ENCODE assay signal across 8 cellular contexts in genomic region chr11:108222686-108223448, GRCh38.
DNase-seq lines count a peak whose midpoint lies in the region; ATAC-seq and TF ChIP-seq lines count a peak whose summit lies in the region.

A gene with protein sequence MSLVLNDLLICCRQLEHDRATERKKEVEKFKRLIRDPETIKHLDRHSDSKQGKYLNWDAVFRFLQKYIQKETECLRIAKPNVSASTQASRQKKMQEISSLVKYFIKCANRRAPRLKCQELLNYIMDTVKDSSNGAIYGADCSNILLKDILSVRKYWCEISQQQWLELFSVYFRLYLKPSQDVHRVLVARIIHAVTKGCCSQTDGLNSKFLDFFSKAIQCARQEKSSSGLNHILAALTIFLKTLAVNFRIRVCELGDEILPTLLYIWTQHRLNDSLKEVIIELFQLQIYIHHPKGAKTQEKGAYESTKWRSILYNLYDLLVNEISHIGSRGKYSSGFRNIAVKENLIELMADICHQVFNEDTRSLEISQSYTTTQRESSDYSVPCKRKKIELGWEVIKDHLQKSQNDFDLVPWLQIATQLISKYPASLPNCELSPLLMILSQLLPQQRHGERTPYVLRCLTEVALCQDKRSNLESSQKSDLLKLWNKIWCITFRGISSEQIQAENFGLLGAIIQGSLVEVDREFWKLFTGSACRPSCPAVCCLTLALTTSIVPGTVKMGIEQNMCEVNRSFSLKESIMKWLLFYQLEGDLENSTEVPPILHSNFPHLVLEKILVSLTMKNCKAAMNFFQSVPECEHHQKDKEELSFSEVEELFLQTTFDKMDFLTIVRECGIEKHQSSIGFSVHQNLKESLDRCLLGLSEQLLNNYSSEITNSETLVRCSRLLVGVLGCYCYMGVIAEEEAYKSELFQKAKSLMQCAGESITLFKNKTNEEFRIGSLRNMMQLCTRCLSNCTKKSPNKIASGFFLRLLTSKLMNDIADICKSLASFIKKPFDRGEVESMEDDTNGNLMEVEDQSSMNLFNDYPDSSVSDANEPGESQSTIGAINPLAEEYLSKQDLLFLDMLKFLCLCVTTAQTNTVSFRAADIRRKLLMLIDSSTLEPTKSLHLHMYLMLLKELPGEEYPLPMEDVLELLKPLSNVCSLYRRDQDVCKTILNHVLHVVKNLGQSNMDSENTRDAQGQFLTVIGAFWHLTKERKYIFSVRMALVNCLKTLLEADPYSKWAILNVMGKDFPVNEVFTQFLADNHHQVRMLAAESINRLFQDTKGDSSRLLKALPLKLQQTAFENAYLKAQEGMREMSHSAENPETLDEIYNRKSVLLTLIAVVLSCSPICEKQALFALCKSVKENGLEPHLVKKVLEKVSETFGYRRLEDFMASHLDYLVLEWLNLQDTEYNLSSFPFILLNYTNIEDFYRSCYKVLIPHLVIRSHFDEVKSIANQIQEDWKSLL (N-terminal part only) (plus strand): TSS chr11:108223067. CDS start chr11:108227625, 4,558 bp downstream.

- DNase-seq in AG08396 (ENCODE audit: low spot score): peak; percentile 95
- peak; percentile 98 for DNase-seq in NCI-H2227 (lab: John Stamatoyannopoulos, UW; ENCODE audit: unreplicated experiment)
- DNase-seq in caudate nucleus (lab: John Stamatoyannopoulos, UW): peak; percentile 84 to 100 (median 99)
- DNase-seq in inferior parietal cortex (ENCODE audit: extremely low spot score): peak; percentile 99
- peak; percentile 95 to 97 for DNase-seq in stimulated activated CD4-positive, alpha-beta T cell treated with anti-CD3 and anti-CD28 coated beads, Interleukin-12 subunit alpha, Interleukin-12 subunit beta, amount 100 ng/mL, for 24 hours (ENCODE audit: low read depth in 2 of 2)

- peak within 1 kb of the TSS; percentile 84 for H3K4me3 ChIP-seq in WI38 (ENCODE audit: low read depth, low read length)

- H3K27ac ChIP-seq in caudate nucleus (ENCODE audit: low read depth, low read length): peak within 1 kb of the TSS; percentile 94

- ATAC-seq in GM18907 (IDR thresholded peaks at IDR 0.05; ENCODE audit: unreplicated experiment): peak; percentile 80
- peak; percentile 71 for ATAC-seq in HG03159 (IDR thresholded peaks at IDR 0.05; ENCODE audit: unreplicated experiment)

- TF ChIP-seq CTCF in WI38 (IDR thresholded peaks at IDR 0.05; ENCODE audit: low read depth, low read length): peak; percentile 79

Comparison
In these comparisons a context has a peak if more than half of its experiments do, and no peak if none do; other contexts are left out.
1. Peak in every context shown above with its lines: DNase-seq, ATAC-seq, H3K4me3 ChIP-seq and H3K27ac ChIP-seq.